ENCODE assay signal across 1 cellular context in genomic region chr2:65430515-65431416, GRCh38.
A peak's percentile ranks its signal among the peaks of the same experiment; 100 is the strongest.
TF ChIP-seq lines count a peak whose summit lies in the region.

No MANE protein-coding gene starts in this region.

TF ChIP-seq in HepG2, 621 proteins besides CTCF, POLR2A, EP300 and RAD21 (continued from another document and continues in another):
- TF ChIP-seq LRRFIP1 (CRISPR knock-in tag; conservative IDR thresholded peaks at IDR 0.05) (no peak), FOXO1 (CRISPR knock-in tag; IDR thresholded peaks at IDR 0.05) (peak; percentile 33; the same call in 1 of the 2 replicates), TFE3 (CRISPR knock-in tag; IDR thresholded peaks at IDR 0.05) (peak; percentile 49; the same call in 1 of the 2 replicates), ZNF138 (CRISPR knock-in tag; IDR thresholded peaks at IDR 0.05; ENCODE audit: low read depth) (no peak), TRIM24 (CRISPR knock-in tag; IDR thresholded peaks at IDR 0.05) (no peak), ATF7 (IDR thresholded peaks at IDR 0.05) (no peak), ATF7 (CRISPR knock-in tag; IDR thresholded peaks at IDR 0.05) (no peak), MEIS1 (CRISPR knock-in tag; IDR thresholded peaks at IDR 0.05; ENCODE audit: borderline replicate concordance) (no peak), ZNF17 (CRISPR knock-in tag; IDR thresholded peaks at IDR 0.05) (0 out of 2 replicates have a peak, but pooled peaks have one; percentile 41), STAG1 (CRISPR knock-in tag; IDR thresholded peaks at IDR 0.05) (no peak; the same call in 1 of the 2 replicates), BHLHE40 (IDR thresholded peaks at IDR 0.05; ENCODE audit: low read length) (peak; percentile 45), EEA1 (CRISPR knock-in tag; IDR thresholded peaks at IDR 0.05; ENCODE audit: borderline replicate concordance) (no peak; the same call in 1 of the 2 replicates), SNAI1 (CRISPR knock-in tag; IDR thresholded peaks at IDR 0.05; ENCODE audit: borderline replicate concordance) (no peak), MED1 (CRISPR knock-in tag; IDR thresholded peaks at IDR 0.05) (peak; percentile 40; the same call in 1 of the 2 replicates), KMT2B (CRISPR knock-in tag; IDR thresholded peaks at IDR 0.05) (peak; percentile 63; the same call in 1 of the 2 replicates), ZNF33B (CRISPR knock-in tag; IDR thresholded peaks at IDR 0.05) (peak; percentile 19; the same call in 1 of the 2 replicates), KLF6 (CRISPR knock-in tag; IDR thresholded peaks at IDR 0.05) (peak; percentile 70; the same call in 1 of the 2 replicates), HIVEP1 (CRISPR knock-in tag; IDR thresholded peaks at IDR 0.05) (peak; percentile 15; the same call in 1 of the 2 replicates), ZSCAN30 (CRISPR knock-in tag; IDR thresholded peaks at IDR 0.05) (no peak), RBM39 (IDR thresholded peaks at IDR 0.05; ENCODE audit: low read depth, low read length, poor library complexity, severe bottlenecking) (peak; percentile 77), KLF9 (CRISPR knock-in tag; IDR thresholded peaks at IDR 0.05; ENCODE audit: low read depth) (0 out of 2 replicates have a peak, but pooled peaks have one; percentile 30), DNMT1 (CRISPR knock-in tag; IDR thresholded peaks at IDR 0.05) (no peak), AGO2 (optimal IDR thresholded peaks at IDR 0.05; ENCODE audit: low read depth, low read length) (peak; percentile 41), HINFP (CRISPR knock-in tag; IDR thresholded peaks at IDR 0.05; ENCODE audit: low read depth) (no peak), HHEX (CRISPR knock-in tag; IDR thresholded peaks at IDR 0.05) (no peak), DR1 (CRISPR knock-in tag; IDR thresholded peaks at IDR 0.05) (no peak), HMGXB4 (CRISPR knock-in tag; IDR thresholded peaks at IDR 0.05; ENCODE audit: borderline replicate concordance in 1 of 2, low read depth in 1 of 2) (no peak), DBP (CRISPR knock-in tag; IDR thresholded peaks at IDR 0.05; ENCODE audit: not compliant biosample characterization) (peak; percentile 24), ZNF224 (CRISPR knock-in tag; IDR thresholded peaks at IDR 0.05) (no peak), MAX (IDR thresholded peaks at IDR 0.05) (peak; percentile 49; the same call in 1 of the 2 replicates), SALL2 (CRISPR knock-in tag; IDR thresholded peaks at IDR 0.05) (no peak), ZNF792 (CRISPR knock-in tag; IDR thresholded peaks at IDR 0.05) (0 out of 2 replicates have a peak, but pooled peaks have one; percentile 60), ATF7-NPFF (CRISPR knock-in tag; IDR thresholded peaks at IDR 0.05; ENCODE audit: low read depth) (peak; percentile 84), CERS6 (CRISPR knock-in tag; IDR thresholded peaks at IDR 0.05) (no peak), ZHX2 (IDR thresholded peaks at IDR 0.05; ENCODE audit: low read depth) (no peak; the same call in 1 of the 2 replicates), ZHX2 (CRISPR knock-in tag; IDR thresholded peaks at IDR 0.05; ENCODE audit: borderline replicate concordance) (0 out of 2 replicates have a peak, but pooled peaks have one; percentile 26), DRAP1 (CRISPR knock-in tag; IDR thresholded peaks at IDR 0.05) (0 out of 2 replicates have a peak, but pooled peaks have one; percentile 11), IRF9 (CRISPR knock-in tag; IDR thresholded peaks at IDR 0.05; ENCODE audit: borderline replicate concordance) (peak; percentile 50; the same call in 1 of the 2 replicates), TEAD2 (CRISPR knock-in tag; IDR thresholded peaks at IDR 0.05) (no peak; the same call in 1 of the 2 replicates), FOSL1 (CRISPR knock-in tag; IDR thresholded peaks at IDR 0.05; ENCODE audit: borderline replicate concordance) (no peak), ARNT (IDR thresholded peaks at IDR 0.05) (no peak), IKZF4 (CRISPR knock-in tag; IDR thresholded peaks at IDR 0.05; ENCODE audit: borderline replicate concordance, low read depth, not compliant biosample characterization) (no peak), AGO1 (IDR thresholded peaks at IDR 0.05; ENCODE audit: low read depth, low read length, poor library complexity, severe bottlenecking) (peak; percentile 40), ATF2 (CRISPR knock-in tag; IDR thresholded peaks at IDR 0.05) (no peak)
